8 cellular contexts compared by ENCODE assay signal in genomic region chr4:76984788-76985211, GRCh38. TPM values are rescaled to one million over a fixed set of nuclear protein-coding genes. Genes with fewer than 3 reads are reported as not detected.
A peak's percentile ranks its signal among the peaks of the same experiment; 100 is the strongest.
DNase-seq lines count a peak whose midpoint lies in the region; ATAC-seq and TF ChIP-seq lines count a peak whose summit lies in the region.

No MANE protein-coding gene starts in this region.

- TF ChIP-seq POLR2A in body of pancreas (IDR thresholded peaks at IDR 0.05), result no peak

- peaks cover 57 to 64% of the 10 kb centered on the region in 2 donors for H3K4me1 Mint-ChIP-seq in natural killer cell

- H3K27ac ChIP-seq in HEK293 (ENCODE audit: extremely low read depth, low read depth, low read length), result no peak overlapping the region
- H3K27ac ChIP-seq in body of pancreas, result peak overlapping the region in 1 of 4 donors; percentile 6
- peak overlapping the region; percentile 32 for H3K27ac ChIP-seq in stomach smooth muscle (ENCODE audit: low read length)

- H3K4me3 ChIP-seq in HEK293 (ENCODE audit: low read depth, low read length) (no peak overlapping the region), body of pancreas (no peak overlapping the region), stomach smooth muscle (ENCODE audit: low read length in 2 of 2) (peak overlapping the region in 1 of 2 donors; percentile 17)

- H3K9me3 Mint-ChIP-seq in natural killer cell, result no peaks in the 10 kb centered on the region

- peak overlapping the region in 1 of 2 donors; percentile 10 for H3K27ac Mint-ChIP-seq in natural killer cell

- H3K9ac ChIP-seq in stomach smooth muscle (ENCODE audit: low read length in 2 of 2), result peak overlapping the region; percentile 6 to 25

- H3K4me3 Mint-ChIP-seq in natural killer cell, result no peak overlapping the region

- ATAC-seq in body of pancreas, result peak; percentile 71
- ATAC-seq in GM21737 (IDR thresholded peaks at IDR 0.05; ENCODE audit: unreplicated experiment), result no peak
- ATAC-seq in natural killer cell, result no peak

- TF ChIP-seq CTCF in HEK293 (tag by site-specific recombination; IDR thresholded peaks at IDR 0.05) (no peak), body of pancreas (IDR thresholded peaks at IDR 0.05) (no peak), natural killer cell (IDR thresholded peaks at IDR 0.05) (no peak)

- H3K27me3 ChIP-seq in body of pancreas (no peaks in the 10 kb centered on the region), stomach smooth muscle (ENCODE audit: control insufficient read depth in 1 of 2, insufficient read depth in 2 of 2, low read length in 2 of 2) (no peaks in the 10 kb centered on the region)

- no peaks in the 10 kb centered on the region for H3K36me3 ChIP-seq in HEK293 (ENCODE audit: control insufficient read depth in 2 of 2, insufficient read depth in 1 of 2, low read length in 2 of 2)
- H3K36me3 ChIP-seq in body of pancreas (replicated peaks in 1 of 2; ENCODE audit: insufficient read depth in 1 of 2, low read depth in 2 of 2), result no peaks in the 10 kb centered on the region
- no peaks in the 10 kb centered on the region for H3K36me3 ChIP-seq in stomach smooth muscle (ENCODE audit: control insufficient read depth in 2 of 2, insufficient read depth in 2 of 2, low read length in 2 of 2)

- H3K36me3 Mint-ChIP-seq in natural killer cell, result no peaks in the 10 kb centered on the region

- H3K9me3 ChIP-seq in HEK293 (ENCODE audit: control insufficient read depth, insufficient read depth, low read depth, low read length) (no peaks in the 10 kb centered on the region), body of pancreas (no peaks in the 10 kb centered on the region), stomach smooth muscle (ENCODE audit: control insufficient read depth in 2 of 2, low read length in 2 of 2) (no peaks in the 10 kb centered on the region)

- POLR2A ChIA-PET in HEK293 (lab: Yijun Ruan, JAX), result no interaction called here

- DNase-seq in body of pancreas (peak in 3 of 4 donors; percentile 20 to 67 (median 34)), left kidney (ENCODE audit: low read depth, low spot score) (peak; percentile 94), NCI-H2081 (lab: John Stamatoyannopoulos, UW) (no peak), activated T-cell treated with anti-CD3 and anti-CD28 coated beads for 4 hours (no peak), natural killer cell (no peak)

- H3K4me1 ChIP-seq in HEK293 (ENCODE audit: control insufficient read depth, insufficient read depth, low read length), result peaks cover 2% of the 10 kb centered on the region; the same call in 1 of the 2 replicates
- H3K4me1 ChIP-seq in body of pancreas, result peaks cover 55% of the 10 kb centered on the region
- peaks cover 16% of the 10 kb centered on the region for H3K4me1 ChIP-seq in stomach smooth muscle (ENCODE audit: control insufficient read depth, insufficient read depth, low read length)

- intact Hi-C loops in body of pancreas (cut with DNase I) (no loop called here), natural killer cell (cut with micrococcal nuclease) (loop anchor here (5.0 kb wide), 1 partner anchor 173 kb away; the partner anchor contains the start of gene CCNG2)

- no peaks in the 10 kb centered on the region for H3K27me3 Mint-ChIP-seq in natural killer cell (ENCODE audit: low read depth in 2 of 2)

- 57 to 73% methylated on average over 7 of the region's 7 CpGs for WGBS in body of pancreas, 2 donors

- CTCF ChIA-PET in HEK293 (lab: Yijun Ruan, JAX), result no interaction called here

TF ChIP-seq in HEK293, 187 proteins besides CTCF, POLR2A, EP300 and RAD21 (continues in another document):
- TF ChIP-seq, protein P1, sequence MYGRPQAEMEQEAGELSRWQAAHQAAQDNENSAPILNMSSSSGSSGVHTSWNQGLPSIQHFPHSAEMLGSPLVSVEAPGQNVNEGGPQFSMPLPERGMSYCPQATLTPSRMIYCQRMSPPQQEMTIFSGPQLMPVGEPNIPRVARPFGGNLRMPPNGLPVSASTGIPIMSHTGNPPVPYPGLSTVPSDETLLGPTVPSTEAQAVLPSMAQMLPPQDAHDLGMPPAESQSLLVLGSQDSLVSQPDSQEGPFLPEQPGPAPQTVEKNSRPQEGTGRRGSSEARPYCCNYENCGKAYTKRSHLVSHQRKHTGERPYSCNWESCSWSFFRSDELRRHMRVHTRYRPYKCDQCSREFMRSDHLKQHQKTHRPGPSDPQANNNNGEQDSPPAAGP (tag by site-specific recombination; IDR thresholded peaks at IDR 0.05), result no peak
- TF ChIP-seq ZNF629 (tag by site-specific recombination; IDR thresholded peaks at IDR 0.05), result no peak
- peak; percentile 28; the same call in 1 of the 2 replicates for TF ChIP-seq SP2 (tag by site-specific recombination; IDR thresholded peaks at IDR 0.05)
- no peak for TF ChIP-seq ZNF785 (tag by site-specific recombination; IDR thresholded peaks at IDR 0.05)
- TF ChIP-seq ZNF274 (IDR thresholded peaks at IDR 0.05; ENCODE audit: low read length), result no peak
- no peak for TF ChIP-seq ZNF274 (tag by site-specific recombination; IDR thresholded peaks at IDR 0.05; ENCODE audit: borderline replicate concordance)
- TF ChIP-seq, protein P2, sequence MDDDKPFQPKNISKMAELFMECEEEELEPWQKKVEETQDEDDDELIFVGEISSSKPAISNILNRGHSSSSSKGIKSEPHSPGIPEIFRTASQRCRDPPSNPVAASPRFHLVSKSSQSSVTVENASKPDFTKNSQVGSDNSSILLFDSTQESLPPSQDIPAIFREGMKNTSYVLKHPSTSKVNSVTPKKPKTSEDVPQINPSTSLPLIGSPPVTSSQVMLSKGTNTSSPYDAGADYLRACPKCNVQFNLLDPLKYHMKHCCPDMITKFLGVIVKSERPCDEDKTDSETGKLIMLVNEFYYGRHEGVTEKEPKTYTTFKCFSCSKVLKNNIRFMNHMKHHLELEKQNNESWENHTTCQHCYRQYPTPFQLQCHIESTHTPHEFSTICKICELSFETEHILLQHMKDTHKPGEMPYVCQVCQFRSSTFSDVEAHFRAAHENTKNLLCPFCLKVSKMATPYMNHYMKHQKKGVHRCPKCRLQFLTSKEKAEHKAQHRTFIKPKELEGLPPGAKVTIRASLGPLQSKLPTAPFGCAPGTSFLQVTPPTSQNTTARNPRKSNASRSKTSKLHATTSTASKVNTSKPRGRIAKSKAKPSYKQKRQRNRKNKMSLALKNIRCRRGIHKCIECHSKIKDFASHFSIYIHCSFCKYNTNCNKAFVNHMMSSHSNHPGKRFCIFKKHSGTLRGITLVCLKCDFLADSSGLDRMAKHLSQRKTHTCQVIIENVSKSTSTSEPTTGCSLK (tag by site-specific recombination; IDR thresholded peaks at IDR 0.05), result no peak
- TF ChIP-seq REST (tag by site-specific recombination; IDR thresholded peaks at IDR 0.05), result 0 out of 2 replicates have a peak, but pooled peaks have one; percentile 22
- TF ChIP-seq ZNF341 (tag by site-specific recombination; IDR thresholded peaks at IDR 0.05; ENCODE audit: low read depth), result peak; percentile 53; the same call in 1 of the 2 replicates

RNA-seq across cellular contexts. Expression of gene SEPTIN11, which starts 35.2 kb away (rescaled TPM):
- 10 to 100 TPM; 41.9 to 48.3 TPM for total RNA-seq in body of pancreas
- 10 to 100 TPM; 38.6 to 52.8 (median 46.2) TPM for total RNA-seq in natural killer cell

Comparison
In these comparisons a context has a peak if more than half of its experiments do, and no peak if none do; other contexts are left out.
1. DNase-seq: peak in body of pancreas (3 of 4) and left kidney (single experiment); none in NCI-H2081 (0 of 2), activated T-cell treated with anti-CD3 and anti-CD28 coated beads for 4 hours (single experiment) and natural killer cell (single experiment).